Comparison of ENCODE assay signal across 8 cellular contexts in genomic region chr1:247110627-247111258, GRCh38. TPM values are rescaled to one million over a fixed set of nuclear protein-coding genes. Genes with fewer than 3 reads are reported as not detected.
DNase-seq lines count a peak whose midpoint lies in the region; ATAC-seq and TF ChIP-seq lines count a peak whose summit lies in the region.

No MANE protein-coding gene starts in this region.

- peaks cover 4% of the 10 kb centered on the region for H3K4me1 Mint-ChIP-seq in activated naive CD4-positive, alpha-beta T cell treated with anti-CD3 and anti-CD28 coated beads, Interleukin-2, amount 10 ng/mL, durations not matched to agents 7 days and 5 days

- H3K27me3 ChIP-seq in HUES48 (ENCODE audit: control insufficient read depth, insufficient read depth, low read length) = peaks cover 34% of the 10 kb centered on the region
- peaks cover 48% of the 10 kb centered on the region for H3K27me3 ChIP-seq in iPS-18a (ENCODE audit: control insufficient read depth, insufficient read depth, low read length)
- no peaks in the 10 kb centered on the region for H3K27me3 ChIP-seq in smooth muscle cell (ENCODE audit: low read depth)

- DNase-seq in activated naive CD4-positive, alpha-beta T cell treated with anti-CD3 and anti-CD28 coated beads, Interleukin-2, amount 10 ng/mL, durations not matched to agents 7 days and 5 days = no peak
- DNase-seq in smooth muscle cell (lab: John Stamatoyannopoulos, UW; ENCODE audit: unreplicated experiment) (no peak), HEK293T (ENCODE audit: extremely low spot score) (no peak), activated gamma-delta T cell (lab: John Stamatoyannopoulos, UW) (no peak), SKM-1 treated with dmso at 0.1 percent for 144 hours (lab: John Stamatoyannopoulos, UW; ENCODE audit: unreplicated experiment) (no peak)

- peaks cover 61% of the 10 kb centered on the region for H3K27me3 Mint-ChIP-seq in activated naive CD4-positive, alpha-beta T cell treated with anti-CD3 and anti-CD28 coated beads, Interleukin-2, amount 10 ng/mL, durations not matched to agents 7 days and 5 days

- H3K27ac ChIP-seq in HUES48 (ENCODE audit: low read depth, low read length) = no peak overlapping the region
- no peak overlapping the region for H3K27ac ChIP-seq in iPS-18a (ENCODE audit: low read length)
- H3K27ac ChIP-seq in smooth muscle cell (ENCODE audit: low read depth) = no peak overlapping the region

- peaks cover 5% of the 10 kb centered on the region for H3F3A ChIP-seq in smooth muscle cell (ENCODE audit: low read depth)

- peaks cover 5% of the 10 kb centered on the region for H3K36me3 Mint-ChIP-seq in activated naive CD4-positive, alpha-beta T cell treated with anti-CD3 and anti-CD28 coated beads, Interleukin-2, amount 10 ng/mL, durations not matched to agents 7 days and 5 days

- H3K9me3 Mint-ChIP-seq in activated naive CD4-positive, alpha-beta T cell treated with anti-CD3 and anti-CD28 coated beads, Interleukin-2, amount 10 ng/mL, durations not matched to agents 7 days and 5 days = peaks cover 7% of the 10 kb centered on the region

- POLR2A ChIA-PET in HEK293T (lab: Yijun Ruan, JAX) = interaction anchor here (0.6 kb wide), 1 partner anchor 25 kb away, joined by 3 read pairs; no protein-coding TSS in a partner anchor

- no peaks in the 10 kb centered on the region for H3K9me3 ChIP-seq in HUES48 (ENCODE audit: control insufficient read depth, insufficient read depth, low read length)
- H3K9me3 ChIP-seq in iPS-18a (ENCODE audit: control insufficient read depth, low read depth, low read length) = no peaks in the 10 kb centered on the region
- no peaks in the 10 kb centered on the region for H3K9me3 ChIP-seq in smooth muscle cell (replicated peaks; ENCODE audit: low read depth)

- peak overlapping the region; percentile 89 for H2AFZ ChIP-seq in smooth muscle cell (ENCODE audit: low read depth)

- H3K9ac ChIP-seq in HUES48 (ENCODE audit: low read depth, low read length) (peak overlapping the region; percentile 44; the same call in 1 of the 2 replicates), iPS-18a (ENCODE audit: low read length) (no peak overlapping the region), smooth muscle cell (ENCODE audit: low read depth) (peak overlapping the region; percentile 61)

- 17% methylated on average over 30 of the region's 30 CpGs for WGBS in smooth muscle cell (ENCODE audit: low lambda C conversion rate)

- H3K36me3 ChIP-seq in HUES48 (ENCODE audit: control insufficient read depth, insufficient read depth, low read length) = no peaks in the 10 kb centered on the region
- no peaks in the 10 kb centered on the region for H3K36me3 ChIP-seq in iPS-18a (ENCODE audit: control insufficient read depth, low read depth, low read length)
- no peaks in the 10 kb centered on the region for H3K36me3 ChIP-seq in smooth muscle cell (ENCODE audit: low read depth)

- no peak for ATAC-seq in GM18907 (IDR thresholded peaks at IDR 0.05; ENCODE audit: unreplicated experiment)

- CTCF ChIA-PET in activated naive CD4-positive, alpha-beta T cell treated with anti-CD3 and anti-CD28 coated beads, Interleukin-2, amount 10 ng/mL, durations not matched to agents 7 days and 5 days (lab: Charles Lee) = no interaction called here
- CTCF ChIA-PET in HEK293T (lab: Yijun Ruan, JAX) = no interaction called here

- no peaks in the 10 kb centered on the region for H3K79me2 ChIP-seq in smooth muscle cell (ENCODE audit: low read depth)

- H3K4me2 ChIP-seq in smooth muscle cell = peak overlapping the region; percentile 95

- H3K4me3 ChIP-seq in HUES48 (ENCODE audit: low read depth, low read length) = peak overlapping the region; percentile 83
- H3K4me3 ChIP-seq in iPS-18a (ENCODE audit: low read length) = peak overlapping the region; percentile 65
- H3K4me3 ChIP-seq in smooth muscle cell = peak overlapping the region; percentile 63

- H3K4me1 ChIP-seq in HUES48 (ENCODE audit: control insufficient read depth, insufficient read depth, low read length) (peaks cover 11% of the 10 kb centered on the region; the same call in 1 of the 2 replicates), iPS-18a (ENCODE audit: control insufficient read depth, low read depth, low read length) (peaks cover 8% of the 10 kb centered on the region), smooth muscle cell (ENCODE audit: low read depth) (no peaks in the 10 kb centered on the region)

- no peak overlapping the region for H3K27ac Mint-ChIP-seq in activated naive CD4-positive, alpha-beta T cell treated with anti-CD3 and anti-CD28 coated beads, Interleukin-2, amount 10 ng/mL, durations not matched to agents 7 days and 5 days

- H4K20me1 ChIP-seq in smooth muscle cell (ENCODE audit: low read depth) = no peaks in the 10 kb centered on the region

- peak overlapping the region; percentile 56 for H3K4me3 Mint-ChIP-seq in activated naive CD4-positive, alpha-beta T cell treated with anti-CD3 and anti-CD28 coated beads, Interleukin-2, amount 10 ng/mL, durations not matched to agents 7 days and 5 days

- no peak for TF ChIP-seq CTCF in smooth muscle cell (IDR thresholded peaks at IDR 0.05; ENCODE audit: borderline replicate concordance, insufficient read depth, poor library complexity, severe bottlenecking)

TF ChIP-seq in HEK293T, 16 proteins besides CTCF, POLR2A, EP300 and RAD21:
- TF ChIP-seq L3MBTL2 (conservative IDR thresholded peaks at IDR 0.05) (no peak), HDGF (IDR thresholded peaks at IDR 0.05; ENCODE audit: borderline replicate concordance) (no peak), FOXA1 (IDR thresholded peaks at IDR 0.05) (no peak), ZNF384 (IDR thresholded peaks at IDR 0.05) (no peak), LEF1 (IDR thresholded peaks at IDR 0.05; ENCODE audit: borderline replicate concordance) (no peak), ELF4 (IDR thresholded peaks at IDR 0.05) (no peak)
TF ChIP-seq in HEK293T: peak in this region for 0.

RNA-seq across cellular contexts. Expression of gene ZNF669, which starts 6.6 kb away (rescaled TPM):
- total RNA-seq in smooth muscle cell = 16.3 and 17.2 TPM in 2 replicates
- polyA plus RNA-seq in smooth muscle cell = 3.7 and 4.6 TPM in 2 replicates

RNA-seq across cellular contexts. Expression of gene ZNF670, which starts 32.1 kb away (rescaled TPM):
- 3.9 and 6.6 TPM in 2 replicates for total RNA-seq in smooth muscle cell
- 2.8 and 4.8 TPM in 2 replicates for polyA plus RNA-seq in smooth muscle cell
